1 cellular context compared by ENCODE assay signal in genomic region chr20:31667315-31668285, GRCh38.
A peak's percentile ranks its signal among the peaks of the same experiment; 100 is the strongest.
TF ChIP-seq lines count a peak whose summit lies in the region.

No MANE protein-coding gene starts in this region.

TF ChIP-seq in HepG2, 621 proteins besides CTCF, POLR2A, EP300 and RAD21 (continues in another document):
- TF ChIP-seq ZNF34 (CRISPR knock-in tag; IDR thresholded peaks at IDR 0.05; ENCODE audit: borderline replicate concordance) (0 out of 2 replicates have a peak, but pooled peaks have one; percentile 51), ZNF230 (CRISPR knock-in tag; IDR thresholded peaks at IDR 0.05) (0 out of 2 replicates have a peak, but pooled peaks have one; percentile 32), ZNF563 (CRISPR knock-in tag; IDR thresholded peaks at IDR 0.05) (0 out of 2 replicates have a peak, but pooled peaks have one; percentile 28), ZMYM4 (CRISPR knock-in tag; IDR thresholded peaks at IDR 0.05) (0 out of 2 replicates have a peak, but pooled peaks have one; percentile 23), POGZ (CRISPR knock-in tag; IDR thresholded peaks at IDR 0.05) (0 out of 2 replicates have a peak, but pooled peaks have one; percentile 5), MXD1 (CRISPR knock-in tag; IDR thresholded peaks at IDR 0.05) (peak; percentile 55; the same call in 1 of the 2 replicates), PAF1 (CRISPR knock-in tag; IDR thresholded peaks at IDR 0.05) (0 out of 2 replicates have a peak, but pooled peaks have one; percentile 22), RBM22 (optimal IDR thresholded peaks at IDR 0.05; ENCODE audit: low read length) (peak; percentile 96), ZNF761 (CRISPR knock-in tag; conservative IDR thresholded peaks at IDR 0.05) (no peak), FOXO1 (CRISPR knock-in tag; IDR thresholded peaks at IDR 0.05) (0 out of 2 replicates have a peak, but pooled peaks have one; percentile 9), NRL (CRISPR knock-in tag; IDR thresholded peaks at IDR 0.05; ENCODE audit: borderline replicate concordance) (no peak), SMAD1 (CRISPR knock-in tag; IDR thresholded peaks at IDR 0.05; ENCODE audit: borderline replicate concordance, low read depth) (0 out of 2 replicates have a peak, but pooled peaks have one; percentile 39), ZNF318 (CRISPR knock-in tag; IDR thresholded peaks at IDR 0.05) (0 out of 2 replicates have a peak, but pooled peaks have one; percentile 61), ZNF687 (CRISPR knock-in tag; IDR thresholded peaks at IDR 0.05) (peak; percentile 35), ZBTB3 (CRISPR knock-in tag; IDR thresholded peaks at IDR 0.05; ENCODE audit: borderline replicate concordance, low read depth) (no peak), KLF15 (CRISPR knock-in tag; IDR thresholded peaks at IDR 0.05; ENCODE audit: borderline replicate concordance) (no peak), ZSCAN22 (CRISPR knock-in tag; IDR thresholded peaks at IDR 0.05) (no peak), ZNF747 (CRISPR knock-in tag; IDR thresholded peaks at IDR 0.05; ENCODE audit: borderline replicate concordance) (0 out of 2 replicates have a peak, but pooled peaks have one; percentile 29), POLR2AphosphoS5 (IDR thresholded peaks at IDR 0.05; ENCODE audit: low read depth, low read length) (peak; percentile 26; the same call in 1 of the 2 replicates), IRF1 (CRISPR knock-in tag; IDR thresholded peaks at IDR 0.05; ENCODE audit: low read depth) (peak; percentile 59; the same call in 1 of the 2 replicates), ZBTB38 (CRISPR knock-in tag; IDR thresholded peaks at IDR 0.05) (peak; percentile 8; the same call in 1 of the 2 replicates), ZFX (CRISPR knock-in tag; IDR thresholded peaks at IDR 0.05; ENCODE audit: low read depth) (0 out of 2 replicates have a peak, but pooled peaks have one; percentile 14), ZNF446 (CRISPR knock-in tag; IDR thresholded peaks at IDR 0.05) (no peak), KDM5B (CRISPR knock-in tag; IDR thresholded peaks at IDR 0.05; ENCODE audit: borderline replicate concordance) (0 out of 2 replicates have a peak, but pooled peaks have one; percentile 9), ZBTB25 (CRISPR knock-in tag; IDR thresholded peaks at IDR 0.05) (no peak), ZNF788 (CRISPR knock-in tag; IDR thresholded peaks at IDR 0.05; ENCODE audit: borderline replicate concordance) (0 out of 2 replicates have a peak, but pooled peaks have one; percentile 21), ZNF609 (CRISPR knock-in tag; IDR thresholded peaks at IDR 0.05; ENCODE audit: borderline replicate concordance) (no peak), MAZ (IDR thresholded peaks at IDR 0.05; ENCODE audit: borderline replicate concordance, low read depth, low read length) (no peak), MAZ (CRISPR knock-in tag; IDR thresholded peaks at IDR 0.05; ENCODE audit: low read depth) (0 out of 2 replicates have a peak, but pooled peaks have one; percentile 46)
